8 cellular contexts compared by ENCODE assay signal in the genomic region with DNA sequence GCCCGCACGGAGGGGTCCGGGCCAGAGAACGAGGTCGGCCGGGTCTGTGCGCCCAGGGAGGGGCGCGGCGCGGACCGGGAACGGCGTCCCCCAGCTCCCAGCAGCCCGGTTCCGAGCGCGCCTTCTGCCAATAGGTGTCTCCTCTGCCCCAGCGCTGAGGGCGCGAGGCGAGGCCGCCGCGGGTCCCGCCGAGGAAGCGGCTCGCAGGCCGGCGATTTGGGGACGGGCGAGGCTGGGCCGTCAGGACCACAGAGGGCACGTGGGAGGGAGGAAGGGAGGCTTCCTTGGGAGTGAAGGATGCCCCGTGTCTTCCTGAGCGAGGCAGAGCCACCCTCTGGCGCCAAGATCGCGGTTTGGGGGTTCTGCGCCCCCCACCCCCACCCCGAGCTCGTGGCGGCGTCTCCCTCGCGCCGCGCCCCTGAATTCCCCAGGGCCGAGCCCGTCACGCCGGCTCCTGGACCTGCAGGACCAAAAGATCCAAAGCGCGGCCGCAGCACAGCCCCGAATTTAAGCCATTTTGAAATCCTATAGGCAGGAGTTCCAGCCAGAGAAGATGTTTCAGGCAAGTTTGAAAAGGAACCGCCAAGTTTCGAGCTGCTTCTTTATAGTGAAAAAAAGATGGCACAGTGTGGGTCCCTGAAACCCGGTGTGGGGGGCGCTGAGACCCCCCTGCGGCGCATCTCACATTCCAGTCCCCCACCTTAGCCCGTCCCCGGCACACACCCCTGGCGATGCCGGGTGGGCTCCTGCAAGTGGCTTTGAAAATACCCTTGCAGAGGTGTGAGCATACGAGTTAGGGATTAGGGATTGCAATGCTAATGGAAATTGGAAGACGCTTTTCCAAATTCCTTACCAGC. TPM values are rescaled to one million over a fixed set of nuclear protein-coding genes. Genes with fewer than 3 reads are reported as not detected.
DNase-seq lines count a peak whose midpoint lies in the region; ATAC-seq and TF ChIP-seq lines count a peak whose summit lies in the region.

No MANE protein-coding gene starts in this region.

- POLR2A ChIA-PET in RWPE1 (lab: Yijun Ruan, JAX; ENCODE audit: low non-redundant PET) = no interaction called here

- peaks cover 2 to 50% (median 22%) of the 10 kb centered on the region in 11 experiments; a peak in 17 of 22 replicates for H4K20me1 ChIP-seq in BLaER1 treated with 17β-estradiol and CSF1 and Interleukin-3, amounts not matched to agents 10 nM and 100 nM

- peak overlapping the region; percentile 58 to 74 (median 64) for H3K4me3 ChIP-seq in BLaER1 treated with 17β-estradiol and CSF1 and Interleukin-3, amounts not matched to agents 10 nM and 100 nM
- H3K4me3 ChIP-seq in lung (no peak overlapping the region), thymus (ENCODE audit: low read length) (peak overlapping the region; percentile 54)

- peaks cover 23% of the 10 kb centered on the region for H3K27me3 Mint-ChIP-seq in central memory CD8-positive, alpha-beta T cell

- DNase-seq in RWPE1 (ENCODE audit: low spot score) = peak; percentile 43
- no peak for DNase-seq in central memory CD8-positive, alpha-beta T cell (ENCODE audit: low spot score in 2 of 2)
- DNase-seq in lung (ENCODE audit: low spot score) = peak; percentile 53
- no peak for DNase-seq in amniotic stem cell (lab: John Stamatoyannopoulos, UW)
- no peak for DNase-seq in NCI-H510A (lab: John Stamatoyannopoulos, UW)

- 13 to 25% methylated on average over 45 to 69 of the region's 69 CpGs for WGBS in lung, 2 donors
- 19% methylated on average over 69 of the region's 69 CpGs for WGBS in thymus

- peaks cover 65 to 87% (median 77%) of the 10 kb centered on the region in 11 experiments for H3K27me3 ChIP-seq in BLaER1 treated with 17β-estradiol and CSF1 and Interleukin-3, amounts not matched to agents 10 nM and 100 nM
- H3K27me3 ChIP-seq in lung (ENCODE audit: control insufficient read depth, insufficient read depth) (no peaks in the 10 kb centered on the region), thymus (ENCODE audit: control insufficient read depth, insufficient read depth) (peaks cover 68% of the 10 kb centered on the region)

- ATAC-seq in GM21717 (IDR thresholded peaks at IDR 0.05; ENCODE audit: unreplicated experiment) = peak; percentile 30
- no peak for ATAC-seq in central memory CD8-positive, alpha-beta T cell (replicated peaks; ENCODE audit: extremely low read depth, poor library complexity, severe bottlenecking)
- no peak for ATAC-seq in lung (ENCODE audit: insufficient read depth, low FRiP score)

- H3K4me3 Mint-ChIP-seq in central memory CD8-positive, alpha-beta T cell = peak overlapping the region; percentile 74

- peak overlapping the region in 2 of 11 experiments; percentile 16 to 53; a peak in 1 of 22 replicates for H3K27ac ChIP-seq in BLaER1 treated with 17β-estradiol and CSF1 and Interleukin-3, amounts not matched to agents 10 nM and 100 nM
- peak overlapping the region; percentile 98 for H3K27ac ChIP-seq in RWPE1
- peak overlapping the region in 1 of 2 donors; percentile 26 for H3K27ac ChIP-seq in lung (ENCODE audit: low read depth in 1 of 2, low read length in 1 of 2)
- H3K27ac ChIP-seq in thymus (ENCODE audit: low read depth) = peak overlapping the region; percentile 60

- H3K4me1 ChIP-seq in BLaER1 treated with 17β-estradiol and CSF1 and Interleukin-3, amounts not matched to agents 10 nM and 100 nM = peaks cover 55 to 70% (median 67%) of the 10 kb centered on the region in 10 experiments
- H3K4me1 ChIP-seq in lung (ENCODE audit: control insufficient read depth in 2 of 2, insufficient read depth in 2 of 2, low read length in 2 of 2) = peaks cover 2 to 14% of the 10 kb centered on the region in 2 donors
- peaks cover 16% of the 10 kb centered on the region for H3K4me1 ChIP-seq in thymus (ENCODE audit: control insufficient read depth, insufficient read depth, low read length)

- peak overlapping the region; percentile 89 to 99 (median 99) for H3K4me2 ChIP-seq in BLaER1 treated with 17β-estradiol and CSF1 and Interleukin-3, amounts not matched to agents 10 nM and 100 nM

- peak overlapping the region in 9 of 11 experiments; percentile 39 to 91 (median 60); a peak in 15 of 22 replicates for H3K9ac ChIP-seq in BLaER1 treated with 17β-estradiol and CSF1 and Interleukin-3, amounts not matched to agents 10 nM and 100 nM

- TF ChIP-seq CTCF in RWPE1 (conservative IDR thresholded peaks at IDR 0.05; ENCODE audit: low read depth) (peak; percentile 69), lung (IDR thresholded peaks at IDR 0.05; ENCODE audit: control extremely low read depth, extremely low read depth) (peak; percentile 8)

- no peaks in the 10 kb centered on the region for H3K9me3 Mint-ChIP-seq in central memory CD8-positive, alpha-beta T cell

- peaks cover 44% of the 10 kb centered on the region for H3K4me1 Mint-ChIP-seq in central memory CD8-positive, alpha-beta T cell

- H3K36me3 Mint-ChIP-seq in central memory CD8-positive, alpha-beta T cell (ENCODE audit: insufficient read depth) = peaks cover 24% of the 10 kb centered on the region

- no peak overlapping the region for H3K27ac Mint-ChIP-seq in central memory CD8-positive, alpha-beta T cell (ENCODE audit: low read depth)

- CTCF ChIA-PET in RWPE1 (lab: Yijun Ruan, JAX) = interaction anchor here (0.6 to 1.0 kb wide), 3 partner anchors 16 to 132 kb away, joined by 3 to 5 read pairs (median 3); no protein-coding TSS in a partner anchor

- no peaks in the 10 kb centered on the region for H3K9me3 ChIP-seq in BLaER1 treated with 17β-estradiol and CSF1 and Interleukin-3, amounts not matched to agents 10 nM and 100 nM (replicated peaks in 1 of 11)
- H3K9me3 ChIP-seq in lung (ENCODE audit: control insufficient read depth in 2 of 2, insufficient read depth in 1 of 2, low read length in 1 of 2) (peaks cover 0 to 2% of the 10 kb centered on the region in 2 donors), thymus (ENCODE audit: control insufficient read depth) (no peaks in the 10 kb centered on the region)

- no peaks in the 10 kb centered on the region for H3K36me3 ChIP-seq in BLaER1 treated with 17β-estradiol and CSF1 and Interleukin-3, amounts not matched to agents 10 nM and 100 nM
- H3K36me3 ChIP-seq in lung (ENCODE audit: control insufficient read depth in 2 of 2, insufficient read depth in 2 of 2, low read length in 2 of 2) (no peaks in the 10 kb centered on the region), thymus (ENCODE audit: control insufficient read depth, insufficient read depth) (no peaks in the 10 kb centered on the region)

RNA-seq across cellular contexts. Expression of a gene that starts 0.9 kb away (rescaled TPM):
- total RNA-seq in lung = 10 to 100 TPM; 14.2 to 25.5 TPM
- polyA plus RNA-seq in lung (10 to 100 TPM in 1 of 2 donors, 1 to 10 TPM in 1; 8.6 to 11.6 TPM), thymus (23.8 TPM)

Comparison
In these comparisons a context has a peak if more than half of its experiments do, and no peak if none do; other contexts are left out.
1. DNase-seq: peak in RWPE1 (single experiment) and lung (single experiment); none in central memory CD8-positive, alpha-beta T cell (0 of 2), amniotic stem cell (single experiment) and NCI-H510A (single experiment).